Comparison of ENCODE assay signal across 8 cellular contexts in the genomic region with DNA sequence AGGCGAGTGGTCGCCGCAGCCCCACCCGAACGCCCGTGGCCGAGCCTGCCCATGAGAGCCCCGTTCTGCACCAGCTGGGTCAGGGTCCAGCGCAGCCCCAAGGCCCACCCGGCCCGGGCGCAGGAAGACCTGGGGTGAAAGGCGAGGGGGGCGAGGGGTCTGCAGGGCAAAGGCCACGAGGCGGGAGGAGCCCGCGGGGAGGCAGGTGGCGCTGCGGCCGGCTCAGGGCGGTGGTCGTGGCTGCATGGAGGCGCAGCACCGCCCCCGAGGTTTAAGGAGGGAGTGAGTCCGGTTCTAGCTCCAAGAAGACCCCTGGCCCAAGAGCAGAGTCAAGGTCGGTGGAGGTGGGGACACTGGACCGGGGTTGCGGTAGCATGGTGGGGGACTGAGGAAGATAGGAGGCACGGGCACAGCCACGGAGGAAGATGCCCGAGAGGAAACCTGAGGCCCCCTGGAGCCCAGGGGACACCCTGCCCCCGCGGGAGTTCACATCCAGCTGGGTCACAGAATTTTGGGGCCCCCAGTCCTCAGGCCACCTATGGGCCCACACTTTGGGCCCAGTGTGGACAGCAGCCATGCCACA. TPM values are rescaled to one million over a fixed set of nuclear protein-coding genes. Genes with fewer than 3 reads are reported as not detected.
DNase-seq lines count a peak whose midpoint lies in the region; ATAC-seq and TF ChIP-seq lines count a peak whose summit lies in the region.

No MANE protein-coding gene starts in this region.

- H3K27ac ChIP-seq in RWPE2 (ENCODE audit: poor library complexity, severe bottlenecking) (peak overlapping the region; percentile 68), esophagus muscularis mucosa (replicated peaks in 1 of 4) (peak overlapping the region; percentile 72 to 83 (median 78)), prostate gland (peak overlapping the region; percentile 59 to 62)

- H3K4me1 ChIP-seq in RWPE2 (ENCODE audit: insufficient read depth, poor library complexity, severe bottlenecking), result no peaks in the 10 kb centered on the region
- peaks cover 24 to 56% (median 44%) of the 10 kb centered on the region in 4 donors for H3K4me1 ChIP-seq in esophagus muscularis mucosa
- H3K4me1 ChIP-seq in prostate gland (replicated peaks), result peaks cover 12% of the 10 kb centered on the region

- DNase-seq in GM06990 (ENCODE audit: extremely low read depth, insufficient read length), result no peak
- no peak for DNase-seq in RWPE2 (ENCODE audit: low spot score)
- DNase-seq in esophagus muscularis mucosa (ENCODE audit: extremely low spot score), result no peak
- DNase-seq in prostate gland (ENCODE audit: low spot score), result no peak
- no peak for DNase-seq in NCI-H1092 (lab: John Stamatoyannopoulos, UW)
- DNase-seq in AG08396 (ENCODE audit: low spot score), result no peak
- no peak for DNase-seq in NCI-H2196 treated with DMSO at 0.1 percent for 48 hours (lab: John Stamatoyannopoulos, UW; ENCODE audit: unreplicated experiment)
- no peak for DNase-seq in NCI-H345 (lab: John Stamatoyannopoulos, UW)

- no peaks in the 10 kb centered on the region for H3K9me3 ChIP-seq in RWPE2 (ENCODE audit: severe bottlenecking)
- no peaks in the 10 kb centered on the region for H3K9me3 ChIP-seq in esophagus muscularis mucosa
- no peaks in the 10 kb centered on the region for H3K9me3 ChIP-seq in prostate gland

- peak overlapping the region; percentile 89 for H3K4me3 ChIP-seq in GM06990 (replicated peaks; ENCODE audit: low read depth, low read length)
- H3K4me3 ChIP-seq in RWPE2 (ENCODE audit: severe bottlenecking), result peak overlapping the region; percentile 41
- H3K4me3 ChIP-seq in esophagus muscularis mucosa, result peak overlapping the region; percentile 68 to 82 (median 76)
- H3K4me3 ChIP-seq in prostate gland, result peak overlapping the region; percentile 47

- TF ChIP-seq CTCF in GM06990 (IDR thresholded peaks at IDR 0.05; ENCODE audit: insufficient read depth, low read length, poor library complexity, severe bottlenecking) (no peak), RWPE2 (IDR thresholded peaks at IDR 0.05; ENCODE audit: poor library complexity, severe bottlenecking) (no peak), esophagus muscularis mucosa (IDR thresholded peaks at IDR 0.05) (no peak), prostate gland (IDR thresholded peaks at IDR 0.05) (no peak)

- no peaks in the 10 kb centered on the region for H3K27me3 ChIP-seq in GM06990 (replicated peaks; ENCODE audit: control insufficient read depth, insufficient read depth, low read length)
- H3K27me3 ChIP-seq in RWPE2 (ENCODE audit: insufficient read depth, poor library complexity, severe bottlenecking), result no peaks in the 10 kb centered on the region
- H3K27me3 ChIP-seq in esophagus muscularis mucosa, result no peaks in the 10 kb centered on the region
- H3K27me3 ChIP-seq in prostate gland (replicated peaks; ENCODE audit: insufficient read depth), result no peaks in the 10 kb centered on the region

- no peak for TF ChIP-seq EP300 in esophagus muscularis mucosa (IDR thresholded peaks at IDR 0.05)

- intact Hi-C loops in esophagus muscularis mucosa (cut with DNase I) (loop anchor here (1.0 kb wide), 1 partner anchor 91 kb away; no protein-coding TSS in a partner anchor), prostate gland (cut with DNase I) (loop anchor here (2.0 kb wide), 1 partner anchor 91 kb away; a partner anchor contains a TSS)

- H3K36me3 ChIP-seq in GM06990 (ENCODE audit: control insufficient read depth, insufficient read depth, low read length) (peaks cover 14% of the 10 kb centered on the region), RWPE2 (ENCODE audit: low read depth) (peaks cover 11% of the 10 kb centered on the region), esophagus muscularis mucosa (peaks cover 0 to 23% (median 8%) of the 10 kb centered on the region in 4 donors), prostate gland (no peaks in the 10 kb centered on the region)

- TF ChIP-seq POLR2A in esophagus muscularis mucosa (IDR thresholded peaks at IDR 0.05; ENCODE audit: low read depth), result no peak
- no peak for TF ChIP-seq POLR2A in prostate gland (IDR thresholded peaks at IDR 0.05)

- 0% methylated on average over 5 of the region's 35 CpGs for WGBS in esophagus muscularis mucosa
- WGBS in prostate gland, result 14% methylated on average over 32 of the region's 35 CpGs

- ATAC-seq in RWPE2 (ENCODE audit: low read depth), result no peak; the same call in 2 of the 3 replicates

RNA-seq across cellular contexts. Expression of a gene that starts 0.5 kb away (rescaled TPM):
- 10 to 100 TPM; 10.2 to 19.5 (median 17.4) TPM for total RNA-seq in esophagus muscularis mucosa
- 10 to 100 TPM; 36.9 to 41.3 TPM for total RNA-seq in prostate gland

RNA-seq across cellular contexts. Expression of a gene that starts 6.7 kb away (rescaled TPM):
- total RNA-seq in esophagus muscularis mucosa, result 10 to 100 TPM; 20.2 to 38.0 (median 30.0) TPM
- total RNA-seq in prostate gland, result 100 to 1,000 TPM in 1 of 2 donors, 10 to 100 TPM in 1; 56.3 to 117 TPM

RNA-seq across cellular contexts. Expression of a gene that starts 9.9 kb away (rescaled TPM):
- total RNA-seq in esophagus muscularis mucosa, result 10 to 100 TPM in 3 of 4 donors, 1 to 10 TPM in 1; 5.8 to 22.9 (median 16.1) TPM
- total RNA-seq in prostate gland, result 10 to 100 TPM in 1 of 2 donors, 1 to 10 TPM in 1; 8.4 to 18.0 TPM

RNA-seq across cellular contexts. Expression of a gene that starts 18.6 kb away (rescaled TPM):
- total RNA-seq in esophagus muscularis mucosa (10 to 100 TPM in 2 of 4 donors, 1 to 10 TPM in 2; 3.7 to 12.5 (median 10.1) TPM), prostate gland (10 to 100 TPM; 11.4 to 14.1 TPM)

RNA-seq across cellular contexts. Expression of a gene that starts 50.8 kb away (rescaled TPM):
- total RNA-seq in esophagus muscularis mucosa (10 to 100 TPM; 22.4 to 41.0 (median 23.0) TPM), prostate gland (10 to 100 TPM; 51.8 to 58.5 TPM)
